In the genomic region with DNA sequence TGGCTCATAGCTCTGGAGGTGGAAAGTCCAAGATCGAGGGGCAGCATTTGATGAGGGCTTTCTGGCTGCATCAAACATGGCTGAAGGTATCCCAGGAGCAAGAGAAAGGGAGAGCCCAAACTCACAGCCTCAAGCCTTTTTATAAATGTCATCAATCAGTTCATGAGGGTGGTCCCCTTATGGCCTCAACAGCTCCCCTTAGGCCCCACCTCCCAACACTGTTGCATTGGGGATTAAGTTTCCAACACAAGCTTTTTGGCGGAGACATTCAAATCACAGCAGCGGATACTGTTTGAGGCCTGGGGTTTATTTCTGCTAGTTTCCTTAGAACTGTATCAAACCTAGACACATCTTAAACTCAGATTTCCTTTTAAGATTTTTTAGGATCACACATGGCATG, we compare ENCODE assay signal across 31 cellular contexts. TPM values are rescaled to one million over a fixed set of nuclear protein-coding genes. Genes with fewer than 3 reads are reported as not detected.
"Had no signal": no experiment of that assay in that cellular context is flagged by ENCODE, and none has a peak within 500 bp of the region (broad histone marks: within the 10 kb centered on the region; RNA-seq: fewer than 3 reads in every experiment).

No MANE protein-coding gene starts in this region.

- H3K27ac Mint-ChIP-seq: immature natural killer cell; mesothelial cell of epicardium; naive B cell; natural killer cell; stimulated activated effector memory CD8-positive, alpha-beta T cell treated with anti-CD3 and anti-CD28 coated beads, Interleukin-12 subunit alpha, Interleukin-12 subunit beta, amount 100 ng/mL, for 72 hours; stimulated activated naive CD8-positive, alpha-beta T cell treated with anti-CD3 and anti-CD28 coated beads, Interleukin-15, Interleukin-2, amounts not matched to agents 100 ng/mL and 50 ng/mL, for 24 hours had no signal

- FAIRE-seq: islet of Langerhans, kidney, urothelium cell line had no signal

- H3K9me3 Mint-ChIP-seq: immature natural killer cell; naive B cell; natural killer cell; stimulated activated effector memory CD8-positive, alpha-beta T cell treated with anti-CD3 and anti-CD28 coated beads, Interleukin-12 subunit alpha, Interleukin-12 subunit beta, amount 100 ng/mL, for 72 hours; stimulated activated naive CD8-positive, alpha-beta T cell treated with anti-CD3 and anti-CD28 coated beads, Interleukin-15, Interleukin-2, amounts not matched to agents 100 ng/mL and 50 ng/mL, for 24 hours had no signal

- H3K9me3 ChIP-seq: left ventricle myocardium inferior, pancreas, prostate gland, spleen, suprapubic skin, thoracic aorta, tibial artery, upper lobe of right lung had no signal

- H3K4me1 ChIP-seq: pancreas, prostate gland, spleen, suprapubic skin, tibial artery, upper lobe of right lung had no signal

- ATAC-seq: left colon; natural killer cell; pancreas; right cardiac atrium; sciatic nerve; stimulated activated effector memory CD8-positive, alpha-beta T cell treated with anti-CD3 and anti-CD28 coated beads, Interleukin-12 subunit alpha, Interleukin-12 subunit beta, amount 100 ng/mL, for 72 hours; upper lobe of right lung had no signal

- H3K27me3 Mint-ChIP-seq: stimulated activated naive CD8-positive, alpha-beta T cell treated with anti-CD3 and anti-CD28 coated beads, Interleukin-15, Interleukin-2, amounts not matched to agents 100 ng/mL and 50 ng/mL, for 24 hours had no signal

- H3K36me3 Mint-ChIP-seq: immature natural killer cell; natural killer cell; stimulated activated effector memory CD8-positive, alpha-beta T cell treated with anti-CD3 and anti-CD28 coated beads, Interleukin-12 subunit alpha, Interleukin-12 subunit beta, amount 100 ng/mL, for 72 hours had no signal

- H3K4me3 Mint-ChIP-seq: immature natural killer cell; mesothelial cell of epicardium; naive B cell; natural killer cell; stimulated activated effector memory CD8-positive, alpha-beta T cell treated with anti-CD3 and anti-CD28 coated beads, Interleukin-12 subunit alpha, Interleukin-12 subunit beta, amount 100 ng/mL, for 72 hours; stimulated activated naive CD8-positive, alpha-beta T cell treated with anti-CD3 and anti-CD28 coated beads, Interleukin-15, Interleukin-2, amounts not matched to agents 100 ng/mL and 50 ng/mL, for 24 hours had no signal

- H3K27me3 ChIP-seq: pancreas, spleen, suprapubic skin, tibial artery, upper lobe of right lung had no signal

- DNase-seq: hippocampal formation; immature natural killer cell; kidney; left colon; left ventricle myocardium inferior; mesendoderm; naive B cell; natural killer cell; nucleus accumbens; pancreas; posterior cingulate gyrus; retina; right cardiac atrium; spleen; stimulated activated CD4-positive, alpha-beta T cell treated with anti-CD3 and anti-CD28 coated beads, Interleukin-4, amount 100 ng/mL, for 24 hours; stimulated activated naive CD4-positive, alpha-beta T cell; tibial artery; trophoblast cell; upper lobe of right lung had no signal

- H3K27ac ChIP-seq: left ventricle myocardium inferior, pancreas, prostate gland, skin epidermis, spleen, suprapubic skin, thoracic aorta, tibial artery, upper lobe of right lung had no signal

- H3K36me3 ChIP-seq: pancreas, prostate gland, spleen, suprapubic skin, upper lobe of right lung had no signal

- H3K4me3 ChIP-seq: left ventricle myocardium inferior, lung, pancreas, prostate gland, skin epidermis, spleen, suprapubic skin, thoracic aorta, tibial artery, upper lobe of right lung had no signal

- H3K4me1 Mint-ChIP-seq: immature natural killer cell; mesothelial cell of epicardium; naive B cell; natural killer cell; stimulated activated effector memory CD8-positive, alpha-beta T cell treated with anti-CD3 and anti-CD28 coated beads, Interleukin-12 subunit alpha, Interleukin-12 subunit beta, amount 100 ng/mL, for 72 hours had no signal

RNA-seq across cellular contexts. Expression of a gene that starts 20.4 kb away (rescaled TPM):
- total RNA-seq: mononuclear cell had no signal

RNA-seq across cellular contexts. Expression of a gene that starts 26.6 kb away (rescaled TPM):
- total RNA-seq: mononuclear cell had no signal
- polyA plus RNA-seq: immature natural killer cell had no signal
